In genomic region chr22:23220485-23221350, GRCh38 we compare ENCODE assay signal across 9 cellular contexts. TPM values are rescaled to one million over a fixed set of nuclear protein-coding genes. Genes with fewer than 3 reads are reported as not detected.
DNase-seq lines count a peak whose midpoint lies in the region; ATAC-seq and TF ChIP-seq lines count a peak whose summit lies in the region.
"Had no signal": no experiment of that assay in that cellular context is flagged by ENCODE, and none has a peak within 500 bp of the region (broad histone marks: within the 10 kb centered on the region; RNA-seq: fewer than 3 reads in every experiment).

No MANE protein-coding gene starts in this region.

- peak overlapping the region; percentile 87 to 94 for H3K27ac Mint-ChIP-seq in activated naive CD4-positive, alpha-beta T cell treated with anti-CD3 and anti-CD28 coated beads, Interleukin-2, amount 50 U/mL, for 72 hours

- WGBS in lung, 2 donors: 39 to 51% methylated on average over 11 of the region's 11 CpGs

- no peaks in the 10 kb centered on the region for H3K27me3 ChIP-seq in lung (ENCODE audit: control insufficient read depth, insufficient read depth)

- peaks cover 45 to 79% of the 10 kb centered on the region in 2 donors for H3K4me1 ChIP-seq in lung (ENCODE audit: control insufficient read depth in 2 of 2, insufficient read depth in 2 of 2, low read length in 2 of 2)

- TF ChIP-seq CTCF in lung (IDR thresholded peaks at IDR 0.05; ENCODE audit: control extremely low read depth, extremely low read depth): no peak

- no peaks in the 10 kb centered on the region for H3K36me3 ChIP-seq in lung (ENCODE audit: control insufficient read depth in 2 of 2, insufficient read depth in 2 of 2, low read length in 2 of 2)

- peaks cover 0 to under 1% of the 10 kb centered on the region in 2 donors for H3K36me3 Mint-ChIP-seq in activated naive CD4-positive, alpha-beta T cell treated with anti-CD3 and anti-CD28 coated beads, Interleukin-2, amount 50 U/mL, for 72 hours

- H3K9me3 ChIP-seq in lung (ENCODE audit: control insufficient read depth in 2 of 2, insufficient read depth in 1 of 2, low read length in 1 of 2): no peaks in the 10 kb centered on the region

- H3K27ac ChIP-seq in lung (ENCODE audit: low read depth in 1 of 2, low read length in 1 of 2): peak overlapping the region in 1 of 2 donors; percentile 90
- H3K27ac ChIP-seq: KMS-11 had no signal

- peak; percentile 13 for DNase-seq in GM04503 (ENCODE audit: low read depth)
- peak in 1 of 2 donors; percentile 21 for DNase-seq in activated naive CD4-positive, alpha-beta T cell treated with anti-CD3 and anti-CD28 coated beads, Interleukin-2, amount 50 U/mL, for 72 hours (ENCODE audit: low spot score in 2 of 2)
- no peak for DNase-seq in lung (ENCODE audit: low spot score)
- no peak for DNase-seq in cortex of kidney (lab: John Stamatoyannopoulos, UW)
- DNase-seq in superior temporal gyrus (ENCODE audit: extremely low spot score): no peak
- no peak for DNase-seq in NCI-H187 (lab: John Stamatoyannopoulos, UW)

- ATAC-seq in HG03108 (IDR thresholded peaks at IDR 0.05; ENCODE audit: unreplicated experiment): peak; percentile 28
- ATAC-seq in activated naive CD4-positive, alpha-beta T cell treated with anti-CD3 and anti-CD28 coated beads, Interleukin-2, amount 50 U/mL, for 72 hours: peak; percentile 13 to 22
- peak; percentile 54 for ATAC-seq in lung (ENCODE audit: insufficient read depth, low FRiP score)
- no peak for ATAC-seq in HG03097 (IDR thresholded peaks at IDR 0.05; ENCODE audit: low FRiP score, unreplicated experiment)

- no peaks in the 10 kb centered on the region for H3K9me3 Mint-ChIP-seq in activated naive CD4-positive, alpha-beta T cell treated with anti-CD3 and anti-CD28 coated beads, Interleukin-2, amount 50 U/mL, for 72 hours

- H3K4me3 ChIP-seq in lung: no peak overlapping the region

RNA-seq across cellular contexts. Expression of gene BCR, which starts 40.4 kb away (rescaled TPM):
- 10 to 100 TPM; 44.9 to 63.7 TPM for total RNA-seq in activated naive CD4-positive, alpha-beta T cell treated with anti-CD3 and anti-CD28 coated beads, Interleukin-2, amount 50 U/mL, for 72 hours
- 10 to 100 TPM; 28.4 to 67.3 TPM for total RNA-seq in lung
- polyA plus RNA-seq in lung: 10 to 100 TPM; 21.8 to 35.2 TPM
